16 cellular contexts compared by ENCODE assay signal in the genomic region with DNA sequence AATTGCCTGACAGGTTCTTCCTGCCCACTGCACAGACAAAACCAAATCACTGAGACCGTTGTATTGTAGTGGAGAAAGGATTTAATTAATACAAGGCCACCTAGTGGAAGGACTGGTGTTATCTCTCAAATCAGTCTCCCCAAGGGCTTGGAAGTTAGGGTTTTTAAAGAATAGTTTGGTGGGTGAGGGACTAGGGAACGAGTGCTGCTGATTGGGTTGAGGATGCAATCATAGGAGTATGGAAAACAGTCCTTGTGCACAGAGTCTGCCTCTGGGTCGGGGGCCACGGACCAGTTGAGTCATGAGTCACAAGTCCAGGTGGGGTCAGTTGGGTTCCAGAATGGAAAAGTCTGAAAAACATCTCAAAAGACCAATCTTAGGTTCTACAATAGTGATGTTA.
"Had no signal": no experiment of that assay in that cellular context is flagged by ENCODE, and none has a peak within 500 bp of the region (broad histone marks: within the 10 kb centered on the region; RNA-seq: fewer than 3 reads in every experiment).

No MANE protein-coding gene starts in this region.

- H3K4me3 Mint-ChIP-seq: activated CD4-positive, alpha-beta memory T cell treated with anti-CD3 and anti-CD28 coated beads, Interleukin-2, amount 10 ng/mL, durations not matched to agents 7 days and 5 days; activated CD4-positive, alpha-beta T cell treated with anti-CD3 and anti-CD28 coated beads for 36 hours; activated CD8-positive, alpha-beta memory T cell treated with anti-CD3 and anti-CD28 coated beads, Interleukin-2, amount 10 ng/mL, durations not matched to agents 7 days and 5 days; activated naive CD8-positive, alpha-beta T cell; immature natural killer cell; nephron progenitor cell; stimulated activated naive B cell treated with anti-CD40 and anti-IgM and Interleukin-4, amounts not matched to agents 10 μg/mL and 1 μg/mL and 100 μg/mL, for 72 hours; T-helper 17 cell; WTC11 had no signal

- FAIRE-seq: frontal cortex had no signal

- DNase-seq: activated CD4-positive, alpha-beta memory T cell treated with anti-CD3 and anti-CD28 coated beads, Interleukin-2, amount 10 ng/mL, durations not matched to agents 7 days and 5 days; activated CD4-positive, alpha-beta T cell treated with anti-CD3 and anti-CD28 coated beads for 36 hours; activated CD8-positive, alpha-beta memory T cell treated with anti-CD3 and anti-CD28 coated beads, Interleukin-2, amount 10 ng/mL, durations not matched to agents 7 days and 5 days; immature natural killer cell; kidney glomerular epithelial cell; left ventricle myocardium inferior; mammary epithelial cell; nephron progenitor cell; nucleus accumbens; stimulated activated naive B cell treated with anti-CD40 and anti-IgM and Interleukin-4, amounts not matched to agents 10 μg/mL and 1 μg/mL and 100 μg/mL, for 72 hours; T-helper 17 cell; upper lobe of left lung had no signal

- H3K27ac Mint-ChIP-seq: activated CD4-positive, alpha-beta memory T cell treated with anti-CD3 and anti-CD28 coated beads, Interleukin-2, amount 10 ng/mL, durations not matched to agents 7 days and 5 days; activated CD4-positive, alpha-beta T cell treated with anti-CD3 and anti-CD28 coated beads for 36 hours; activated CD8-positive, alpha-beta memory T cell treated with anti-CD3 and anti-CD28 coated beads, Interleukin-2, amount 10 ng/mL, durations not matched to agents 7 days and 5 days; activated naive CD8-positive, alpha-beta T cell; immature natural killer cell; nephron progenitor cell; stimulated activated naive B cell treated with anti-CD40 and anti-IgM and Interleukin-4, amounts not matched to agents 10 μg/mL and 1 μg/mL and 100 μg/mL, for 72 hours; T-helper 17 cell; WTC11 had no signal

- H3K27me3 Mint-ChIP-seq: activated CD4-positive, alpha-beta memory T cell treated with anti-CD3 and anti-CD28 coated beads, Interleukin-2, amount 10 ng/mL, durations not matched to agents 7 days and 5 days; activated CD4-positive, alpha-beta T cell treated with anti-CD3 and anti-CD28 coated beads for 36 hours; activated naive CD8-positive, alpha-beta T cell; T-helper 17 cell had no signal

- H3K4me3 ChIP-seq: left ventricle myocardium inferior, thoracic aorta, upper lobe of left lung had no signal

- H3K4me1 Mint-ChIP-seq: nephron progenitor cell had no signal
